In the genomic region with DNA sequence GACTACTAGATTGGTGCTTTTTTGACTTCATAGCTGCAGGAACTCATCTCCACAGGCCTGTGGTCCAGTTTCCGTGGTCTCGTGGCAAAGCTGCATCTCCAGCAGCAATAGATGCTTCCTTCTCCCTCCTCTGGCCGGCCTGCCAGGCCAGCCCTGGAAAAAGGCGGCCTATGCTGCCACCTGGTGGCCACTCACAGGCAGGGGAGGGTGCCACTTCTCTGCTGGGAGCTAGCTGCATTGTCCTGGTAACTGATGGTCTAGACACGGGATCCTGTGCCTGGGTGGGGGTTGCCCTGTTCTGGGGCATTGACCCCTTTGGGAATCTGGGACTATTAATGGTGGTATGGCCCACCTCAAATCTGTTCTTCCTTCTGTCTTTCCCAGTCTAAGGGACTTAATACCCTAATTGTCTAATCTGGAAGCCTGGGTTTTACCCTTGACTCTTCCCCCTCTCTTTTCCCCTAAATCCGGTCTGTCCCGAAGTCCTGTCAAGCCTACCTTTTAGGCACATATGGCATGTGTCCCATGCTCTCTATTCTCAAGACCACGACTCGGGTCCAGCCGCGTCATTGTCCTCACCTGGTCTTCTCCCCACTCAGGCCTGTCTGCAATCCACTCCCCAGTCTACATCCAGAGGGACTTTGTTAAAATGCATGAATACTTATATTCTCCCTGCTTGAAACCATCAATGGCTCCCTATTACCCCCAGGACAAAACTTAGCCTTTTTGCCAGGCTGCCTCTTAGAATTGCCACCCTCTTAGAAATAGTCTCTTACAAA, we compare ENCODE assay signal across 1 cellular context.
TF ChIP-seq lines count a peak whose summit lies in the region.

No MANE protein-coding gene starts in this region.

TF ChIP-seq in HepG2, 621 proteins besides CTCF, POLR2A, EP300 and RAD21 (continued from another document and continues in another):
- TF ChIP-seq, protein P1, sequence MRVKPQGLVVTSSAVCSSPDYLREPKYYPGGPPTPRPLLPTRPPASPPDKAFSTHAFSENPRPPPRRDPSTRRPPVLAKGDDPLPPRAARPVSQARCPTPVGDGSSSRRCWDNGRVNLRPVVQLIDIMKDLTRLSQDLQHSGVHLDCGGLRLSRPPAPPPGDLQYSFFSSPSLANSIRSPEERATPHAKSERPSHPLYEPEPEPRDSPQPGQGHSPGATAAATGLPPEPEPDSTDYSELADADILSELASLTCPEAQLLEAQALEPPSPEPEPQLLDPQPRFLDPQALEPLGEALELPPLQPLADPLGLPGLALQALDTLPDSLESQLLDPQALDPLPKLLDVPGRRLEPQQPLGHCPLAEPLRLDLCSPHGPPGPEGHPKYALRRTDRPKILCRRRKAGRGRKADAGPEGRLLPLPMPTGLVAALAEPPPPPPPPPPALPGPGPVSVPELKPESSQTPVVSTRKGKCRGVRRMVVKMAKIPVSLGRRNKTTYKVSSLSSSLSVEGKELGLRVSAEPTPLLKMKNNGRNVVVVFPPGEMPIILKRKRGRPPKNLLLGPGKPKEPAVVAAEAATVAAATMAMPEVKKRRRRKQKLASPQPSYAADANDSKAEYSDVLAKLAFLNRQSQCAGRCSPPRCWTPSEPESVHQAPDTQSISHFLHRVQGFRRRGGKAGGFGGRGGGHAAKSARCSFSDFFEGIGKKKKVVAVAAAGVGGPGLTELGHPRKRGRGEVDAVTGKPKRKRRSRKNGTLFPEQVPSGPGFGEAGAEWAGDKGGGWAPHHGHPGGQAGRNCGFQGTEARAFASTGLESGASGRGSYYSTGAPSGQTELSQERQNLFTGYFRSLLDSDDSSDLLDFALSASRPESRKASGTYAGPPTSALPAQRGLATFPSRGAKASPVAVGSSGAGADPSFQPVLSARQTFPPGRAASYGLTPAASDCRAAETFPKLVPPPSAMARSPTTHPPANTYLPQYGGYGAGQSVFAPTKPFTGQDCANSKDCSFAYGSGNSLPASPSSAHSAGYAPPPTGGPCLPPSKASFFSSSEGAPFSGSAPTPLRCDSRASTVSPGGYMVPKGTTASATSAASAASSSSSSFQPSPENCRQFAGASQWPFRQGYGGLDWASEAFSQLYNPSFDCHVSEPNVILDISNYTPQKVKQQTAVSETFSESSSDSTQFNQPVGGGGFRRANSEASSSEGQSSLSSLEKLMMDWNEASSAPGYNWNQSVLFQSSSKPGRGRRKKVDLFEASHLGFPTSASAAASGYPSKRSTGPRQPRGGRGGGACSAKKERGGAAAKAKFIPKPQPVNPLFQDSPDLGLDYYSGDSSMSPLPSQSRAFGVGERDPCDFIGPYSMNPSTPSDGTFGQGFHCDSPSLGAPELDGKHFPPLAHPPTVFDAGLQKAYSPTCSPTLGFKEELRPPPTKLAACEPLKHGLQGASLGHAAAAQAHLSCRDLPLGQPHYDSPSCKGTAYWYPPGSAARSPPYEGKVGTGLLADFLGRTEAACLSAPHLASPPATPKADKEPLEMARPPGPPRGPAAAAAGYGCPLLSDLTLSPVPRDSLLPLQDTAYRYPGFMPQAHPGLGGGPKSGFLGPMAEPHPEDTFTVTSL (CRISPR knock-in tag; IDR thresholded peaks at IDR 0.05; ENCODE audit: borderline replicate concordance), result no peak
- no peak for TF ChIP-seq ZSCAN22 (CRISPR knock-in tag; IDR thresholded peaks at IDR 0.05)
- TF ChIP-seq CCDC6 (CRISPR knock-in tag; IDR thresholded peaks at IDR 0.05), result no peak
- TF ChIP-seq, protein P2, sequence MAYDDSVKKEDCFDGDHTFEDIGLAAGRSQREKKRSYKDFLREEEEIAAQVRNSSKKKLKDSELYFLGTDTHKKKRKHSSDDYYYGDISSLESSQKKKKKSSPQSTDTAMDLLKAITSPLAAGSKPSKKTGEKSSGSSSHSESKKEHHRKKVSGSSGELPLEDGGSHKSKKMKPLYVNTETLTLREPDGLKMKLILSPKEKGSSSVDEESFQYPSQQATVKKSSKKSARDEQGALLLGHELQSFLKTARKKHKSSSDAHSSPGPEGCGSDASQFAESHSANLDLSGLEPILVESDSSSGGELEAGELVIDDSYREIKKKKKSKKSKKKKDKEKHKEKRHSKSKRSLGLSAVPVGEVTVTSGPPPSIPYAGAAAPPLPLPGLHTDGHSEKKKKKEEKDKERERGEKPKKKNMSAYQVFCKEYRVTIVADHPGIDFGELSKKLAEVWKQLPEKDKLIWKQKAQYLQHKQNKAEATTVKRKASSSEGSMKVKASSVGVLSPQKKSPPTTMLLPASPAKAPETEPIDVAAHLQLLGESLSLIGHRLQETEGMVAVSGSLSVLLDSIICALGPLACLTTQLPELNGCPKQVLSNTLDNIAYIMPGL (CRISPR knock-in tag; IDR thresholded peaks at IDR 0.05; ENCODE audit: borderline replicate concordance in 1 of 2, low read depth in 1 of 2), result 0 out of 4 replicates have a peak, but pooled peaks have one; percentile 29 to 33
- TF ChIP-seq, protein P3, sequence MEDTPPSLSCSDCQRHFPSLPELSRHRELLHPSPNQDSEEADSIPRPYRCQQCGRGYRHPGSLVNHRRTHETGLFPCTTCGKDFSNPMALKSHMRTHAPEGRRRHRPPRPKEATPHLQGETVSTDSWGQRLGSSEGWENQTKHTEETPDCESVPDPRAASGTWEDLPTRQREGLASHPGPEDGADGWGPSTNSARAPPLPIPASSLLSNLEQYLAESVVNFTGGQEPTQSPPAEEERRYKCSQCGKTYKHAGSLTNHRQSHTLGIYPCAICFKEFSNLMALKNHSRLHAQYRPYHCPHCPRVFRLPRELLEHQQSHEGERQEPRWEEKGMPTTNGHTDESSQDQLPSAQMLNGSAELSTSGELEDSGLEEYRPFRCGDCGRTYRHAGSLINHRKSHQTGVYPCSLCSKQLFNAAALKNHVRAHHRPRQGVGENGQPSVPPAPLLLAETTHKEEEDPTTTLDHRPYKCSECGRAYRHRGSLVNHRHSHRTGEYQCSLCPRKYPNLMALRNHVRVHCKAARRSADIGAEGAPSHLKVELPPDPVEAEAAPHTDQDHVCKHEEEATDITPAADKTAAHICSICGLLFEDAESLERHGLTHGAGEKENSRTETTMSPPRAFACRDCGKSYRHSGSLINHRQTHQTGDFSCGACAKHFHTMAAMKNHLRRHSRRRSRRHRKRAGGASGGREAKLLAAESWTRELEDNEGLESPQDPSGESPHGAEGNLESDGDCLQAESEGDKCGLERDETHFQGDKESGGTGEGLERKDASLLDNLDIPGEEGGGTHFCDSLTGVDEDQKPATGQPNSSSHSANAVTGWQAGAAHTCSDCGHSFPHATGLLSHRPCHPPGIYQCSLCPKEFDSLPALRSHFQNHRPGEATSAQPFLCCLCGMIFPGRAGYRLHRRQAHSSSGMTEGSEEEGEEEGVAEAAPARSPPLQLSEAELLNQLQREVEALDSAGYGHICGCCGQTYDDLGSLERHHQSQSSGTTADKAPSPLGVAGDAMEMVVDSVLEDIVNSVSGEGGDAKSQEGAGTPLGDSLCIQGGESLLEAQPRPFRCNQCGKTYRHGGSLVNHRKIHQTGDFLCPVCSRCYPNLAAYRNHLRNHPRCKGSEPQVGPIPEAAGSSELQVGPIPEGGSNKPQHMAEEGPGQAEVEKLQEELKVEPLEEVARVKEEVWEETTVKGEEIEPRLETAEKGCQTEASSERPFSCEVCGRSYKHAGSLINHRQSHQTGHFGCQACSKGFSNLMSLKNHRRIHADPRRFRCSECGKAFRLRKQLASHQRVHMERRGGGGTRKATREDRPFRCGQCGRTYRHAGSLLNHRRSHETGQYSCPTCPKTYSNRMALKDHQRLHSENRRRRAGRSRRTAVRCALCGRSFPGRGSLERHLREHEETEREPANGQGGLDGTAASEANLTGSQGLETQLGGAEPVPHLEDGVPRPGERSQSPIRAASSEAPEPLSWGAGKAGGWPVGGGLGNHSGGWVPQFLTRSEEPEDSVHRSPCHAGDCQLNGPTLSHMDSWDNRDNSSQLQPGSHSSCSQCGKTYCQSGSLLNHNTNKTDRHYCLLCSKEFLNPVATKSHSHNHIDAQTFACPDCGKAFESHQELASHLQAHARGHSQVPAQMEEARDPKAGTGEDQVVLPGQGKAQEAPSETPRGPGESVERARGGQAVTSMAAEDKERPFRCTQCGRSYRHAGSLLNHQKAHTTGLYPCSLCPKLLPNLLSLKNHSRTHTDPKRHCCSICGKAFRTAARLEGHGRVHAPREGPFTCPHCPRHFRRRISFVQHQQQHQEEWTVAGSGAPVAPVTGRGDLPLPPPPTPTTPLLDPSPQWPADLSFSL (CRISPR knock-in tag; IDR thresholded peaks at IDR 0.05), result no peak
- TF ChIP-seq FOXK1 (CRISPR knock-in tag; IDR thresholded peaks at IDR 0.05; ENCODE audit: borderline replicate concordance, low read depth), result no peak
- no peak for TF ChIP-seq ZSCAN21 (CRISPR knock-in tag; IDR thresholded peaks at IDR 0.05; ENCODE audit: borderline replicate concordance)
- no peak for TF ChIP-seq KAT8 (CRISPR knock-in tag; IDR thresholded peaks at IDR 0.05)
- no peak for TF ChIP-seq MYNN (CRISPR knock-in tag; IDR thresholded peaks at IDR 0.05; ENCODE audit: low read depth)
- no peak for TF ChIP-seq ZNF879 (CRISPR knock-in tag; IDR thresholded peaks at IDR 0.05)
- no peak for TF ChIP-seq REPIN1 (CRISPR knock-in tag; IDR thresholded peaks at IDR 0.05; ENCODE audit: borderline replicate concordance, low read depth)
- TF ChIP-seq ZNF530 (CRISPR knock-in tag; IDR thresholded peaks at IDR 0.05; ENCODE audit: low read depth), result no peak
- TF ChIP-seq, protein P4, sequence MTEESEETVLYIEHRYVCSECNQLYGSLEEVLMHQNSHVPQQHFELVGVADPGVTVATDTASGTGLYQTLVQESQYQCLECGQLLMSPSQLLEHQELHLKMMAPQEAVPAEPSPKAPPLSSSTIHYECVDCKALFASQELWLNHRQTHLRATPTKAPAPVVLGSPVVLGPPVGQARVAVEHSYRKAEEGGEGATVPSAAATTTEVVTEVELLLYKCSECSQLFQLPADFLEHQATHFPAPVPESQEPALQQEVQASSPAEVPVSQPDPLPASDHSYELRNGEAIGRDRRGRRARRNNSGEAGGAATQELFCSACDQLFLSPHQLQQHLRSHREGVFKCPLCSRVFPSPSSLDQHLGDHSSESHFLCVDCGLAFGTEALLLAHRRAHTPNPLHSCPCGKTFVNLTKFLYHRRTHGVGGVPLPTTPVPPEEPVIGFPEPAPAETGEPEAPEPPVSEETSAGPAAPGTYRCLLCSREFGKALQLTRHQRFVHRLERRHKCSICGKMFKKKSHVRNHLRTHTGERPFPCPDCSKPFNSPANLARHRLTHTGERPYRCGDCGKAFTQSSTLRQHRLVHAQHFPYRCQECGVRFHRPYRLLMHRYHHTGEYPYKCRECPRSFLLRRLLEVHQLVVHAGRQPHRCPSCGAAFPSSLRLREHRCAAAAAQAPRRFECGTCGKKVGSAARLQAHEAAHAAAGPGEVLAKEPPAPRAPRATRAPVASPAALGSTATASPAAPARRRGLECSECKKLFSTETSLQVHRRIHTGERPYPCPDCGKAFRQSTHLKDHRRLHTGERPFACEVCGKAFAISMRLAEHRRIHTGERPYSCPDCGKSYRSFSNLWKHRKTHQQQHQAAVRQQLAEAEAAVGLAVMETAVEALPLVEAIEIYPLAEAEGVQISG (CRISPR knock-in tag; IDR thresholded peaks at IDR 0.05), result 0 out of 2 replicates have a peak, but pooled peaks have one; percentile 24
- TF ChIP-seq FOXC1 (CRISPR knock-in tag; IDR thresholded peaks at IDR 0.05; ENCODE audit: borderline replicate concordance), result no peak
- TF ChIP-seq ONECUT2 (CRISPR knock-in tag; IDR thresholded peaks at IDR 0.05), result no peak
- no peak for TF ChIP-seq ZMAT3 (CRISPR knock-in tag; conservative IDR thresholded peaks at IDR 0.05)
- no peak for TF ChIP-seq ZNF841 (CRISPR knock-in tag; IDR thresholded peaks at IDR 0.05; ENCODE audit: borderline replicate concordance)
- no peak for TF ChIP-seq ZFYVE20 (CRISPR knock-in tag; IDR thresholded peaks at IDR 0.05; ENCODE audit: borderline replicate concordance, low read depth)
- TF ChIP-seq ZNF446 (CRISPR knock-in tag; IDR thresholded peaks at IDR 0.05), result no peak
- TF ChIP-seq CCAR2 (optimal IDR thresholded peaks at IDR 0.05; ENCODE audit: low read depth, low read length), result no peak
- TF ChIP-seq, protein P5, sequence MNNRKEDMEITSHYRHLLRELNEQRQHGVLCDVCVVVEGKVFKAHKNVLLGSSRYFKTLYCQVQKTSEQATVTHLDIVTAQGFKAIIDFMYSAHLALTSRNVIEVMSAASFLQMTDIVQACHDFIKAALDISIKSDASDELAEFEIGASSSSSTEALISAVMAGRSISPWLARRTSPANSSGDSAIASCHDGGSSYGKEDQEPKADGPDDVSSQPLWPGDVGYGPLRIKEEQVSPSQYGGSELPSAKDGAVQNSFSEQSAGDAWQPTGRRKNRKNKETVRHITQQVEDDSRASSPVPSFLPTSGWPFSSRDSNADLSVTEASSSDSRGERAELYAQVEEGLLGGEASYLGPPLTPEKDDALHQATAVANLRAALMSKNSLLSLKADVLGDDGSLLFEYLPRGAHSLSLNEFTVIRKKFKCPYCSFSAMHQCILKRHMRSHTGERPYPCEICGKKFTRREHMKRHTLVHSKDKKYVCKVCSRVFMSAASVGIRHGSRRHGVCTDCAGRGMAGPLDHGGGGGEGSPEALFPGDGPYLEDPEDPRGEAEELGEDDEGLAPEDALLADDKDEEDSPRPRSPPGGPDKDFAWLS (CRISPR knock-in tag; IDR thresholded peaks at IDR 0.05; ENCODE audit: borderline replicate concordance), result no peak
- TF ChIP-seq ZNF326 (CRISPR knock-in tag; IDR thresholded peaks at IDR 0.05; ENCODE audit: borderline replicate concordance), result no peak
- TF ChIP-seq, protein P6, sequence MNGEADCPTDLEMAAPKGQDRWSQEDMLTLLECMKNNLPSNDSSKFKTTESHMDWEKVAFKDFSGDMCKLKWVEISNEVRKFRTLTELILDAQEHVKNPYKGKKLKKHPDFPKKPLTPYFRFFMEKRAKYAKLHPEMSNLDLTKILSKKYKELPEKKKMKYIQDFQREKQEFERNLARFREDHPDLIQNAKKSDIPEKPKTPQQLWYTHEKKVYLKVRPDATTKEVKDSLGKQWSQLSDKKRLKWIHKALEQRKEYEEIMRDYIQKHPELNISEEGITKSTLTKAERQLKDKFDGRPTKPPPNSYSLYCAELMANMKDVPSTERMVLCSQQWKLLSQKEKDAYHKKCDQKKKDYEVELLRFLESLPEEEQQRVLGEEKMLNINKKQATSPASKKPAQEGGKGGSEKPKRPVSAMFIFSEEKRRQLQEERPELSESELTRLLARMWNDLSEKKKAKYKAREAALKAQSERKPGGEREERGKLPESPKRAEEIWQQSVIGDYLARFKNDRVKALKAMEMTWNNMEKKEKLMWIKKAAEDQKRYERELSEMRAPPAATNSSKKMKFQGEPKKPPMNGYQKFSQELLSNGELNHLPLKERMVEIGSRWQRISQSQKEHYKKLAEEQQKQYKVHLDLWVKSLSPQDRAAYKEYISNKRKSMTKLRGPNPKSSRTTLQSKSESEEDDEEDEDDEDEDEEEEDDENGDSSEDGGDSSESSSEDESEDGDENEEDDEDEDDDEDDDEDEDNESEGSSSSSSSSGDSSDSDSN (CRISPR knock-in tag; IDR thresholded peaks at IDR 0.05), result no peak
- no peak for TF ChIP-seq ZNF788 (CRISPR knock-in tag; IDR thresholded peaks at IDR 0.05; ENCODE audit: borderline replicate concordance)
- no peak for TF ChIP-seq AGO2 (optimal IDR thresholded peaks at IDR 0.05; ENCODE audit: low read depth, low read length)
- no peak for TF ChIP-seq ZNF562 (CRISPR knock-in tag; IDR thresholded peaks at IDR 0.05; ENCODE audit: borderline replicate concordance)
